14 cellular contexts compared by ENCODE assay signal in genomic region chr13:61913183-61913582, GRCh38.
DNase-seq lines count a peak whose midpoint lies in the region; FAIRE-seq and TF ChIP-seq lines count a peak whose summit lies in the region.
"Had no signal": no experiment of that assay in that cellular context is flagged by ENCODE, and none has a peak within 500 bp of the region (broad histone marks: within the 10 kb centered on the region; RNA-seq: fewer than 3 reads in every experiment).

No MANE protein-coding gene starts in this region.

- no peak overlapping the region for H3K27ac ChIP-seq in HEK293 (ENCODE audit: extremely low read depth, low read depth, low read length)
- H3K27ac ChIP-seq in vagina, result no peak overlapping the region
- no peak overlapping the region for H3K27ac ChIP-seq in smooth muscle cell (ENCODE audit: low read depth)
- H3K27ac ChIP-seq: HL-60 had no signal

- H4K20me1 ChIP-seq in smooth muscle cell (ENCODE audit: low read depth), result no peaks in the 10 kb centered on the region

- no peak for FAIRE-seq in bronchial epithelial cell (lab: Jason Lieb, UNC)
- FAIRE-seq: A204.1 had no signal

- TF ChIP-seq CTCF in HEK293 (tag by site-specific recombination; IDR thresholded peaks at IDR 0.05), result no peak
- no peak for TF ChIP-seq CTCF in bronchial epithelial cell (IDR thresholded peaks at IDR 0.05; ENCODE audit: insufficient read depth, low read length, severe bottlenecking)
- no peak for TF ChIP-seq CTCF in vagina (IDR thresholded peaks at IDR 0.05)
- no peak for TF ChIP-seq CTCF in smooth muscle cell (IDR thresholded peaks at IDR 0.05; ENCODE audit: borderline replicate concordance, insufficient read depth, poor library complexity, severe bottlenecking)

- CTCF ChIA-PET in HEK293 (lab: Yijun Ruan, JAX), result no interaction called here

- H3K4me2 ChIP-seq in smooth muscle cell, result no peak overlapping the region

- H3K9me3 ChIP-seq in HEK293 (ENCODE audit: control insufficient read depth, insufficient read depth, low read depth, low read length) (no peaks in the 10 kb centered on the region), vagina (no peaks in the 10 kb centered on the region), MG63 (no peaks in the 10 kb centered on the region), smooth muscle cell (replicated peaks; ENCODE audit: low read depth) (no peaks in the 10 kb centered on the region)

- H3K27me3 ChIP-seq in bronchial epithelial cell (ENCODE audit: control insufficient read depth, insufficient read depth, low read length) (no peaks in the 10 kb centered on the region), vagina (no peaks in the 10 kb centered on the region), MG63 (no peaks in the 10 kb centered on the region), smooth muscle cell (ENCODE audit: low read depth) (no peaks in the 10 kb centered on the region)

- WGBS in smooth muscle cell (ENCODE audit: low lambda C conversion rate), result 89% methylated on average over 1 of the region's 1 CpG

- no peak overlapping the region for H3K4me3 ChIP-seq in HEK293 (ENCODE audit: low read depth, low read length)
- H3K4me3 ChIP-seq in bronchial epithelial cell (ENCODE audit: low read depth, low read length), result no peak overlapping the region
- no peak overlapping the region for H3K4me3 ChIP-seq in vagina
- no peak overlapping the region for H3K4me3 ChIP-seq in MG63
- no peak overlapping the region for H3K4me3 ChIP-seq in smooth muscle cell

- no peaks in the 10 kb centered on the region for H3K79me2 ChIP-seq in smooth muscle cell (ENCODE audit: low read depth)

- H2AFZ ChIP-seq in smooth muscle cell (ENCODE audit: low read depth), result no peak overlapping the region

- TF ChIP-seq POLR2A in vagina (IDR thresholded peaks at IDR 0.05), result no peak

- no peaks in the 10 kb centered on the region for H3F3A ChIP-seq in smooth muscle cell (ENCODE audit: low read depth)

- POLR2A ChIA-PET in HEK293 (lab: Yijun Ruan, JAX), result no interaction called here

- no peak overlapping the region for H3K9ac ChIP-seq in smooth muscle cell (ENCODE audit: low read depth)

- H3K36me3 ChIP-seq in HEK293 (ENCODE audit: control insufficient read depth in 2 of 2, insufficient read depth in 1 of 2, low read length in 2 of 2) (no peaks in the 10 kb centered on the region), bronchial epithelial cell (ENCODE audit: control insufficient read depth, insufficient read depth, low read length) (no peaks in the 10 kb centered on the region), vagina (no peaks in the 10 kb centered on the region), MG63 (no peaks in the 10 kb centered on the region), smooth muscle cell (ENCODE audit: low read depth) (no peaks in the 10 kb centered on the region)

- intact Hi-C loops in vagina (cut with DNase I), result no loop called here

- H3K4me1 ChIP-seq in HEK293 (ENCODE audit: control insufficient read depth, insufficient read depth, low read length), result no peaks in the 10 kb centered on the region
- no peaks in the 10 kb centered on the region for H3K4me1 ChIP-seq in vagina
- no peaks in the 10 kb centered on the region for H3K4me1 ChIP-seq in smooth muscle cell (ENCODE audit: low read depth)

- DNase-seq in bronchial epithelial cell (ENCODE audit: low read depth) (peak; percentile 13), glomerular visceral epithelial cell (ENCODE audit: extremely low spot score) (peak; percentile 24), renal cortical epithelial cell (ENCODE audit: low read depth) (peak; percentile 7), vagina (ENCODE audit: extremely low spot score in 2 of 2) (no peak), MG63 (no peak), smooth muscle cell (lab: John Stamatoyannopoulos, UW; ENCODE audit: unreplicated experiment) (no peak)
- DNase-seq: CD8-positive, alpha-beta T cell; COR-L47; DND-41; GF-D8; HCEC 1CT had no signal

TF ChIP-seq in HEK293, 187 proteins besides CTCF, POLR2A, EP300 and RAD21:
- TF ChIP-seq ZNF394 (tag by site-specific recombination; IDR thresholded peaks at IDR 0.05; ENCODE audit: borderline replicate concordance) (no peak), ELK4 (IDR thresholded peaks at IDR 0.05; ENCODE audit: borderline replicate concordance, low read depth, low read length) (peak; percentile 52; the same call in 1 of the 2 replicates)

Comparison
In these comparisons a context has a peak if more than half of its experiments do, and no peak if none do; other contexts are left out.
1. DNase-seq: peak in bronchial epithelial cell (single experiment), glomerular visceral epithelial cell (single experiment) and renal cortical epithelial cell (single experiment); none in vagina (0 of 2), MG63 (single experiment) and smooth muscle cell (single experiment).